8 cellular contexts compared by ENCODE assay signal in the genomic region with DNA sequence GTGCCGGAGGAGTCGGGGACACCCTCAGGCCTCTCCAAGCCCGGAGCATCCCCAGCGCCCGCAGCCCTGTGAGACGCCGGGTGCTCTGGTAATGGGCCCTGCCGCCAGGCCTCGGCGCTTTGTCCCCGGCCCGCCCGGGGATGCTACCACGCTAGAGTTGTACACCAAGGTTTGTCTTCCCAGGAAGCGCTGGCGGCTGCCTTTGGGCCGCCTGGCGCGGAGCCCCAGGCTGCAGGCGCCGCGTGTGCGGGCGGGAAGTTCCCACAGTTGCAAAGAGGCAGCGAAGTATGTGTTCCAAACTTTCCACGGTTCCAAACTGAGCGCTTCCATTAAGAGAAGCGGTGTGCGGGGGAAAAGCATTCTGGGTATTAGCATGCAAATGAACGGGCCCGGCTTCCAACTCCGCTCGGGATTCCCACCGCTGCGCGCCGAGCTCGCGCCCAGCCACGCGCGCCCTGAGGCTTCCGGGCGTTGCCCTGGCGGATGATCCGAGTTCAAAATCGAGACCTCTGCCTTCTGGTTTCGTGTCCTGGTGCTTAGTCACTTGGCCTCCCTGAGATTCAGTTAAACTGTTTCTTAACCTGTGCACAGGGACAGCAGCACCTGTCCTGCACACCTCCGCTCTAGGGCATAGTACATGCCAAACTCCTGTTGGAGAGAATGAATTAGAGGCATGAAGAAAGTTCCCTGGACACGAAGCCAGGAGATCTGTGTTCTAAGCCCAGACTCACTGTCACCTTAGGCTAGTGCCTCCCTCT. TPM values are rescaled to one million over a fixed set of nuclear protein-coding genes. Genes with fewer than 3 reads are reported as not detected.
DNase-seq lines count a peak whose midpoint lies in the region; ATAC-seq and TF ChIP-seq lines count a peak whose summit lies in the region.

No MANE protein-coding gene starts in this region.

- TF ChIP-seq POLR2A in adrenal gland (IDR thresholded peaks at IDR 0.05) (peak in 1 of 2 donors; percentile 45), heart left ventricle (IDR thresholded peaks at IDR 0.05) (no peak)

- H3K14ac ChIP-seq in trophoblast cell (ENCODE audit: low read length) = peak overlapping the region; percentile 99

- H3F3A ChIP-seq in MM.1S (ENCODE audit: insufficient read depth, low read length) = peaks cover 19% of the 10 kb centered on the region

- peak overlapping the region; percentile 95 for H3K18ac ChIP-seq in trophoblast cell (ENCODE audit: low read length)

- H3K9ac ChIP-seq in MM.1S (ENCODE audit: low read length) (peak overlapping the region; percentile 86), trophoblast cell (ENCODE audit: low read length) (peak overlapping the region; percentile 96)

- peak overlapping the region; percentile 97 for H4K8ac ChIP-seq in trophoblast cell (ENCODE audit: low read depth, low read length)

- H3K27me3 ChIP-seq in MM.1S (replicated peaks; ENCODE audit: insufficient read depth, low read length) = no peaks in the 10 kb centered on the region
- no peaks in the 10 kb centered on the region for H3K27me3 ChIP-seq in adrenal gland
- no peaks in the 10 kb centered on the region for H3K27me3 ChIP-seq in heart left ventricle
- no peaks in the 10 kb centered on the region for H3K27me3 ChIP-seq in trophoblast cell (ENCODE audit: insufficient read depth, low read length)

- no peaks in the 10 kb centered on the region for H4K20me1 ChIP-seq in MM.1S (ENCODE audit: insufficient read depth, low read length)

- peak overlapping the region; percentile 85 for H3K4ac ChIP-seq in trophoblast cell (ENCODE audit: low read depth, low read length)

- peak overlapping the region; percentile 64 for H3K4me3 ChIP-seq in MM.1S (ENCODE audit: low read length)
- peak overlapping the region in 3 of 4 donors; percentile 5 to 89 (median 78) for H3K4me3 ChIP-seq in adrenal gland
- peak overlapping the region; percentile 61 to 99 (median 74) for H3K4me3 ChIP-seq in heart left ventricle
- peak overlapping the region; percentile 71 for H3K4me3 ChIP-seq in trophoblast cell (ENCODE audit: low read depth, low read length)
- peak overlapping the region; percentile 84 for H3K4me3 ChIP-seq in urinary bladder (ENCODE audit: low read depth, low read length)

- H3K9me2 ChIP-seq in MM.1S (replicated peaks; ENCODE audit: insufficient read depth, low read length) = no peaks in the 10 kb centered on the region

- H4K12ac ChIP-seq in trophoblast cell (ENCODE audit: low read depth, low read length) = peak overlapping the region; percentile 99

- peak overlapping the region; percentile 56 for H2BK12ac ChIP-seq in trophoblast cell (ENCODE audit: low read length)

- peaks cover 15% of the 10 kb centered on the region for H3K4me1 ChIP-seq in MM.1S (ENCODE audit: low read length)
- H3K4me1 ChIP-seq in adrenal gland (replicated peaks in 1 of 2) = peaks cover 32 to 36% of the 10 kb centered on the region in 2 donors
- peaks cover 5 to 47% (median 33%) of the 10 kb centered on the region in 12 donors for H3K4me1 ChIP-seq in heart left ventricle
- peaks cover 24 to 34% of the 10 kb centered on the region in 2 experiments for H3K4me1 ChIP-seq in trophoblast cell (ENCODE audit: control insufficient read depth in 1 of 2, insufficient read depth in 2 of 2, low read length in 2 of 2)
- H3K4me1 ChIP-seq in urinary bladder (ENCODE audit: insufficient read depth) = no peaks in the 10 kb centered on the region

- peak overlapping the region; percentile 81 for H2AFZ ChIP-seq in MM.1S (ENCODE audit: low read length)
- peak overlapping the region; percentile 92 for H2AFZ ChIP-seq in trophoblast cell (ENCODE audit: insufficient read depth, low read length, poor library complexity)

- H2BK120ac ChIP-seq in trophoblast cell (ENCODE audit: insufficient read depth, low read length, poor library complexity) = peak overlapping the region; percentile 95

- 0 to 1% (median 1%) methylated on average over 22 to 50 of the region's 50 CpGs for WGBS in adrenal gland, 4 donors
- 1 to 2% (median 1%) methylated on average over 37 to 50 of the region's 50 CpGs for WGBS in heart left ventricle, 4 donors
- WGBS in trophoblast cell (ENCODE audit: extremely low coverage, insufficient coverage, insufficient read length) = no CpG with 5 or more reads among the region's 50 CpGs
- WGBS in urinary bladder = under 1% methylated on average over 50 of the region's 50 CpGs

- peak overlapping the region; percentile 98 for H4K91ac ChIP-seq in trophoblast cell (ENCODE audit: low read depth, low read length)

- H3K23ac ChIP-seq in trophoblast cell (ENCODE audit: low read length) = no peak overlapping the region

- intact Hi-C loops in adrenal gland (cut with DNase I) (loop anchor here (5.0 kb wide), 2 partner anchors 50 to 60 kb away; partner anchors contain the start of gene DRG1 (in 1 of the 2)), heart left ventricle (cut with DNase I) (loop anchor here (1.0 to 10.0 kb wide), 11 partner anchors 50 to 405 kb away; partner anchors contain the start of genes DRG1 (in 10 of the 10), SFI1 (in 2 of the 10), DEPDC5 (in 1 of the 10) and EIF4ENIF1 (in 1 of the 10))

- peak overlapping the region; percentile 96 for H2BK5ac ChIP-seq in trophoblast cell (ENCODE audit: low read depth, low read length, poor library complexity)

- no peak for TF ChIP-seq CTCF in MM.1S (IDR thresholded peaks at IDR 0.05; ENCODE audit: low read length)
- no peak for TF ChIP-seq CTCF in adrenal gland (IDR thresholded peaks at IDR 0.05)
- TF ChIP-seq CTCF in heart left ventricle (IDR thresholded peaks at IDR 0.05) = no peak

- H3K9me3 ChIP-seq in MM.1S (replicated peaks; ENCODE audit: insufficient read depth, low read length) = no peaks in the 10 kb centered on the region
- no peaks in the 10 kb centered on the region for H3K9me3 ChIP-seq in adrenal gland (replicated peaks in 1 of 3)
- H3K9me3 ChIP-seq in heart left ventricle = no peaks in the 10 kb centered on the region
- no peaks in the 10 kb centered on the region for H3K9me3 ChIP-seq in trophoblast cell (ENCODE audit: insufficient read depth, low read depth, low read length)

- peaks cover 21% of the 10 kb centered on the region for H3K79me2 ChIP-seq in MM.1S (ENCODE audit: low read length)
- H3K79me2 ChIP-seq in trophoblast cell (ENCODE audit: control insufficient read depth, insufficient read depth, low read length, poor library complexity) = peaks cover 29% of the 10 kb centered on the region

- H2AK5ac ChIP-seq in trophoblast cell (ENCODE audit: low read length) = peak overlapping the region; percentile 80

- DNase-seq in GM04504 (ENCODE audit: low read depth) = peak; percentile 32
- peak; percentile 77 for DNase-seq in MM.1S
- peak; percentile 33 to 56 for DNase-seq in SW 1271 (lab: John Stamatoyannopoulos, UW)
- peak; percentile 60 to 83 (median 76) for DNase-seq in adrenal gland
- DNase-seq in heart left ventricle = peak; percentile 66 to 82 (median 77)
- DNase-seq in trophoblast cell = peak; percentile 96 to 97

- H3K79me1 ChIP-seq in trophoblast cell (ENCODE audit: low read length) = peaks cover 38% of the 10 kb centered on the region

- ATAC-seq in heart left ventricle = peak in 3 of 4 donors; percentile 59 to 64 (median 60)
- ATAC-seq in GM18868 (IDR thresholded peaks at IDR 0.05; ENCODE audit: unreplicated experiment) = no peak

- H3K4me2 ChIP-seq in MM.1S (ENCODE audit: low read depth, low read length) (peak overlapping the region; percentile 98), trophoblast cell (ENCODE audit: low read length) (peak overlapping the region; percentile 95)

- no peaks in the 10 kb centered on the region for H3K36me3 ChIP-seq in MM.1S (replicated peaks; ENCODE audit: insufficient read depth, low read length)
- no peaks in the 10 kb centered on the region for H3K36me3 ChIP-seq in adrenal gland (replicated peaks in 1 of 2)
- H3K36me3 ChIP-seq in heart left ventricle = peaks cover 0 to 12% (median 4%) of the 10 kb centered on the region in 9 donors
- peaks cover 14 to 16% of the 10 kb centered on the region in 2 experiments for H3K36me3 ChIP-seq in trophoblast cell (ENCODE audit: control insufficient read depth in 1 of 2, insufficient read depth in 2 of 2, low read length in 2 of 2)
- no peaks in the 10 kb centered on the region for H3K36me3 ChIP-seq in urinary bladder (ENCODE audit: insufficient read depth)

- H3K27ac ChIP-seq in MM.1S (ENCODE audit: low read length) (peak overlapping the region; percentile 83), adrenal gland (peak overlapping the region; percentile 43 to 99 (median 88)), heart left ventricle (peak overlapping the region; percentile 81 to 96 (median 90)), trophoblast cell (ENCODE audit: low read depth, low read length) (peak overlapping the region; percentile 98), urinary bladder (ENCODE audit: low read depth) (peak overlapping the region; percentile 88)

RNA-seq across cellular contexts. Expression of gene PATZ1, which starts 1.3 kb away (rescaled TPM):
- total RNA-seq in adrenal gland (10 to 100 TPM; 15.5 to 34.8 (median 28.3) TPM), heart left ventricle (10 to 100 TPM in 7 of 9 donors, 1 to 10 TPM in 2; 8.1 to 20.1 (median 12.9) TPM), urinary bladder (17.6 TPM)
- polyA plus RNA-seq in adrenal gland (10 to 100 TPM in 2 of 3 donors, 1 to 10 TPM in 1; 9.2 to 21.8 (median 21.0) TPM), heart left ventricle (1 to 10 TPM; 7.7 to 8.4 TPM), urinary bladder (25.6 TPM)
- 19.9 and 20.7 TPM in 2 replicates for polyA plus RNA-seq in trophoblast cell (2013)

RNA-seq across cellular contexts. Expression of gene DRG1, which starts 52.0 kb away (rescaled TPM):
- total RNA-seq in adrenal gland (10 to 100 TPM; 47.2 to 84.6 (median 62.1) TPM), heart left ventricle (10 to 100 TPM; 50.1 to 88.0 (median 55.3) TPM), urinary bladder (45.0 TPM)
- polyA plus RNA-seq in adrenal gland (10 to 100 TPM; 57.4 to 89.0 (median 75.0) TPM), heart left ventricle (10 to 100 TPM; 63.1 to 94.8 TPM), urinary bladder (44.1 TPM)
- polyA plus RNA-seq in trophoblast cell (2013) = 50.4 and 51.7 TPM in 2 replicates

RNA-seq across cellular contexts. Expression of gene PIK3IP1, which starts 55.1 kb away (rescaled TPM):
- total RNA-seq in adrenal gland (100 to 1,000 TPM in 3 of 8 donors, 10 to 100 TPM in 5; 13.7 to 161 (median 80.6) TPM), heart left ventricle (10 to 100 TPM in 7 of 9 donors, 1 to 10 TPM in 2; 3.8 to 40.7 (median 27.8) TPM), urinary bladder (19.5 TPM)
- polyA plus RNA-seq in adrenal gland (10 to 100 TPM; 12.1 to 22.8 (median 12.8) TPM), heart left ventricle (1 to 10 TPM; 4.0 to 7.8 TPM), urinary bladder (29.2 TPM)
- polyA plus RNA-seq in trophoblast cell (2013) = 3.7 and 4.0 TPM in 2 replicates

Comparison
In these comparisons a context has a peak if more than half of its experiments do, and no peak if none do; other contexts are left out.
1. DNase-seq: peak in every context shown above with its lines; median percentile 96 in trophoblast cell; 77 in MM.1S; 77 in heart left ventricle; 76 in adrenal gland; 44 in SW 1271; 32 in GM04504.